Comparison of ENCODE assay signal across 12 cellular contexts in genomic region chr21:14548751-14549150, GRCh38. TPM values are rescaled to one million over a fixed set of nuclear protein-coding genes. Genes with fewer than 3 reads are reported as not detected.
DNase-seq lines count a peak whose midpoint lies in the region; TF ChIP-seq lines count a peak whose summit lies in the region.
"Had no signal": no experiment of that assay in that cellular context is flagged by ENCODE, and none has a peak within 500 bp of the region (broad histone marks: within the 10 kb centered on the region; RNA-seq: fewer than 3 reads in every experiment).

No MANE protein-coding gene starts in this region.

- H3K27me3 ChIP-seq in trophoblast cell (ENCODE audit: insufficient read depth, low read length) (no peaks in the 10 kb centered on the region), ascending aorta (no peaks in the 10 kb centered on the region)
- H3K27me3 ChIP-seq: sigmoid colon had no signal

- no peak overlapping the region for H2AFZ ChIP-seq in trophoblast cell (ENCODE audit: insufficient read depth, low read length, poor library complexity)
- H2AFZ ChIP-seq: PC-9 had no signal

- no peaks in the 10 kb centered on the region for H3K9me3 ChIP-seq in trophoblast cell (ENCODE audit: insufficient read depth, low read depth, low read length)
- no peaks in the 10 kb centered on the region for H3K9me3 ChIP-seq in ascending aorta
- H3K9me3 ChIP-seq: sigmoid colon had no signal

- peaks cover 21% of the 10 kb centered on the region for H3K36me3 Mint-ChIP-seq in activated T-cell treated with anti-CD3 and anti-CD28 coated beads, Interleukin-2, amount 50 U/mL, for 24 hours (ENCODE audit: low read depth)

- H3K4me1 Mint-ChIP-seq in activated T-cell treated with anti-CD3 and anti-CD28 coated beads, Interleukin-2, amount 50 U/mL, for 24 hours (ENCODE audit: low read depth), result peaks cover 57% of the 10 kb centered on the region

- no peak overlapping the region for H2BK5ac ChIP-seq in trophoblast cell (ENCODE audit: low read depth, low read length, poor library complexity)

- no peak overlapping the region for H3K4me3 ChIP-seq in trophoblast cell (ENCODE audit: low read depth, low read length)
- no peak overlapping the region for H3K4me3 ChIP-seq in ascending aorta
- H3K4me3 ChIP-seq: PC-9, sigmoid colon had no signal

- no CpG with 5 or more reads among the region's 2 CpGs for WGBS in trophoblast cell (ENCODE audit: extremely low coverage, insufficient coverage, insufficient read length)

- no peaks in the 10 kb centered on the region for H3K27me3 Mint-ChIP-seq in activated T-cell treated with anti-CD3 and anti-CD28 coated beads, Interleukin-2, amount 50 U/mL, for 24 hours

- H3K79me1 ChIP-seq in trophoblast cell (ENCODE audit: low read length), result no peaks in the 10 kb centered on the region

- no peak overlapping the region for H3K18ac ChIP-seq in trophoblast cell (ENCODE audit: low read length)

- H3K36me3 ChIP-seq in trophoblast cell (ENCODE audit: control insufficient read depth in 1 of 2, insufficient read depth in 2 of 2, low read length in 2 of 2) (no peaks in the 10 kb centered on the region), ascending aorta (no peaks in the 10 kb centered on the region)
- H3K36me3 ChIP-seq: sigmoid colon had no signal

- intact Hi-C loops in ascending aorta (cut with DNase I), result no loop called here

- no peak overlapping the region for H4K12ac ChIP-seq in trophoblast cell (ENCODE audit: low read depth, low read length)

- H3K27ac Mint-ChIP-seq in activated T-cell treated with anti-CD3 and anti-CD28 coated beads, Interleukin-2, amount 50 U/mL, for 24 hours, result peak overlapping the region; percentile 96

- H2AK5ac ChIP-seq in trophoblast cell (ENCODE audit: low read length), result no peak overlapping the region

- H3K14ac ChIP-seq in trophoblast cell (ENCODE audit: low read length), result no peak overlapping the region

- H4K8ac ChIP-seq in trophoblast cell (ENCODE audit: low read depth, low read length), result no peak overlapping the region

- H3K4me2 ChIP-seq in trophoblast cell (ENCODE audit: low read length), result no peak overlapping the region
- H3K4me2 ChIP-seq: PC-9 had no signal

- no peak overlapping the region for H2BK12ac ChIP-seq in trophoblast cell (ENCODE audit: low read length)

- no peak overlapping the region for H3K27ac ChIP-seq in trophoblast cell (ENCODE audit: low read depth, low read length)
- H3K27ac ChIP-seq in ascending aorta, result no peak overlapping the region
- H3K27ac ChIP-seq: PC-9, sigmoid colon had no signal

- H3K9me3 Mint-ChIP-seq in activated T-cell treated with anti-CD3 and anti-CD28 coated beads, Interleukin-2, amount 50 U/mL, for 24 hours, result peaks cover 7% of the 10 kb centered on the region

- H4K91ac ChIP-seq in trophoblast cell (ENCODE audit: low read depth, low read length), result no peak overlapping the region

- no peak for DNase-seq in activated T-cell treated with anti-CD3 and anti-CD28 coated beads, Interleukin-2, amount 50 U/mL, for 24 hours
- no peak for DNase-seq in activated T-cell treated with anti-CD3 and anti-CD28 coated beads, Interleukin-2, amount 50 U/mL, for 48 hours
- DNase-seq in NOMO-1 treated with dmso at 0.1 percent for 144 hours (lab: John Stamatoyannopoulos, UW; ENCODE audit: unreplicated experiment) (peak; percentile 63), amniotic epithelial cell (ENCODE audit: low read depth) (peak; percentile 43), trophoblast cell (peak; percentile 75 to 98), ascending aorta (ENCODE audit: low spot score in 2 of 2) (no peak), SHP77 treated with DMSO at 0.1 percent for 48 hours (lab: John Stamatoyannopoulos, UW) (no peak), COLO668 (lab: John Stamatoyannopoulos, UW; ENCODE audit: unreplicated experiment) (no peak)
- DNase-seq: ACHN, NCI-H2081 treated with DMSO at 0.1 percent for 48 hours, PC-9, sigmoid colon had no signal

- H2BK120ac ChIP-seq in trophoblast cell (ENCODE audit: insufficient read depth, low read length, poor library complexity), result no peak overlapping the region

- no peaks in the 10 kb centered on the region for H3K4me1 ChIP-seq in trophoblast cell (ENCODE audit: control insufficient read depth in 1 of 2, insufficient read depth in 2 of 2, low read length in 2 of 2)
- no peaks in the 10 kb centered on the region for H3K4me1 ChIP-seq in ascending aorta
- H3K4me1 ChIP-seq: sigmoid colon had no signal

- H3K9ac ChIP-seq in trophoblast cell (ENCODE audit: low read length), result no peak overlapping the region

- no peaks in the 10 kb centered on the region for H3K79me2 ChIP-seq in trophoblast cell (ENCODE audit: control insufficient read depth, insufficient read depth, low read length, poor library complexity)

- H3K23ac ChIP-seq in trophoblast cell (ENCODE audit: low read length), result no peak overlapping the region

- H3K4me3 Mint-ChIP-seq in activated T-cell treated with anti-CD3 and anti-CD28 coated beads, Interleukin-2, amount 50 U/mL, for 24 hours, result peak overlapping the region; percentile 72

- TF ChIP-seq CTCF in ascending aorta (IDR thresholded peaks at IDR 0.05), result no peak

- H3K4ac ChIP-seq in trophoblast cell (ENCODE audit: low read depth, low read length), result no peak overlapping the region

RNA-seq across cellular contexts. Expression of gene SAMSN1, which starts 2.6 kb away (rescaled TPM):
- polyA plus RNA-seq in trophoblast cell (2013), result 0.07 and 0.08 TPM in 2 replicates
- total RNA-seq in ascending aorta, result 6.1 TPM

Comparison
In these comparisons a context has a peak if more than half of its experiments do, and no peak if none do; other contexts are left out.
1. DNase-seq: peak in NOMO-1 treated with dmso at 0.1 percent for 144 hours (single experiment), amniotic epithelial cell (single experiment) and trophoblast cell (2 of 2); none in activated T-cell treated with anti-CD3 and anti-CD28 coated beads, Interleukin-2, amount 50 U/mL, for 24 hours (single experiment), activated T-cell treated with anti-CD3 and anti-CD28 coated beads, Interleukin-2, amount 50 U/mL, for 48 hours (0 of 2), ascending aorta (0 of 2), SHP77 treated with DMSO at 0.1 percent for 48 hours (single experiment) and COLO668 (single experiment).